Comparison of ENCODE assay signal across 36 cellular contexts in the genomic region with DNA sequence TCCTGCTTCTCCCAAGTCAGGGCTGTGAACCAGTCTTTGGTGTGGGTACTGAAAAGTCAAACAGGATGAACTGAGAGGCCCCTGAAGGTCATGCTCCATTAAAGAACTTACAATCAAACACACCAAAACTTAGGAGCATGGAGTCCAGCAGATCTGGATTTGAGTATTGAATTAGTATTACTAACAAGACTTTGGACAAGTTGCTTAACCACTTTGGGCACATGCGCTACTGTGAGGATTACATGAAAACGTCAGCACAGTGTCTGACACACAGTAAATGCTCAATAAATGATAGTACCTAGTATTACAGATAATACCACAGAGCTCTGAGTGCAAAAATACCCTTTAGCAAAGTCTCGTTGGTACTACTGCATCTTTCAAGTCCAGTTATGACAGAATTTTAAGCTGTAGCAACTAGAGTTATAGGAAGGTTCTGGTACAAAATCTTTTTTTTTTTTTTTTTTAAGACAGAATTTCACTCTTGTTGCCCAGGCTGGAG. TPM values are rescaled to one million over a fixed set of nuclear protein-coding genes. Genes with fewer than 3 reads are reported as not detected.
"Had no signal": no experiment of that assay in that cellular context is flagged by ENCODE, and none has a peak within 500 bp of the region (broad histone marks: within the 10 kb centered on the region; RNA-seq: fewer than 3 reads in every experiment).

No MANE protein-coding gene starts in this region.

- H3K4me1 Mint-ChIP-seq: activated B cell treated with CpG ODN at 0.5 μM for 24 hours; activated naive CD8-positive, alpha-beta T cell treated with anti-CD3 and anti-CD28 coated beads, Interleukin-2, amount 50 U/mL, for 24 hours; brain; central memory CD8-positive, alpha-beta T cell had no signal

- H3K27ac ChIP-seq: ascending aorta, cardiac muscle cell, VCaP had no signal

- DNase-seq: activated B cell treated with CpG ODN at 0.5 μM for 24 hours; activated CD4-positive, alpha-beta memory T cell treated with anti-CD3 and anti-CD28 coated beads for 36 hours; activated CD4-positive, alpha-beta T cell treated with anti-CD3 and anti-CD28 coated beads for 4 hours; activated CD4-positive, alpha-beta T cell treated with anti-CD3 and anti-CD28 coated beads, Interleukin-2, amount 10 ng/mL, durations not matched to agents 24 days and 14 days; activated CD4-positive, alpha-beta T cell treated with anti-CD3 and anti-CD28 coated beads, Interleukin-2, amount 50 U/mL, for 1 hour; activated CD4-positive, alpha-beta T cell treated with anti-CD3 and anti-CD28 coated beads, Interleukin-2, amount 50 U/mL, for 4 hours; activated CD4-positive, CD25-positive, alpha-beta regulatory T cell treated with anti-CD3 and anti-CD28 coated beads, Interleukin-2, amount 50 U/mL, for 72 hours; activated CD8-positive, alpha-beta memory T cell treated with anti-CD3 and anti-CD28 coated beads, Interleukin-2, amount 50 U/mL, for 4 hours; activated CD8-positive, alpha-beta T cell treated with anti-CD3 and anti-CD28 coated beads for 36 hours; activated effector memory CD4-positive, alpha-beta T cell treated with Interleukin-2 at 50 U/mL for 16 hours; activated gamma-delta T cell; activated naive CD4-positive, alpha-beta T cell treated with anti-CD3 and anti-CD28 coated beads for 36 hours; activated naive CD4-positive, alpha-beta T cell treated with anti-CD3 and anti-CD28 coated beads, Interleukin-2, amount 50 U/mL, for 16 hours; activated naive CD8-positive, alpha-beta T cell treated with anti-CD3 and anti-CD28 coated beads, Interleukin-2, amount 10 ng/mL, durations not matched to agents 7 days and 5 days; activated naive CD8-positive, alpha-beta T cell treated with anti-CD3 and anti-CD28 coated beads, Interleukin-2, amount 50 U/mL, for 24 hours; activated T-cell treated with anti-CD3 and anti-CD28 coated beads for 4 hours; activated T-cell treated with anti-CD3 and anti-CD28 coated beads, Interleukin-2, amount 50 U/mL, for 1 hour; activated T-cell treated with anti-CD3 and anti-CD28 coated beads, Interleukin-2, amount 50 U/mL, for 4 hours; amygdala; anterior cingulate cortex; caudate nucleus; cerebellar nuclear complex; T-helper 1 cell; T-helper 2 cell; T-helper 9 cell had no signal

- H3K4me3 ChIP-seq: ascending aorta, cardiac muscle cell had no signal

- H3K4me3 Mint-ChIP-seq: activated B cell treated with CpG ODN at 0.5 μM for 24 hours; activated CD4-positive, alpha-beta memory T cell treated with anti-CD3 and anti-CD28 coated beads for 36 hours; activated CD4-positive, alpha-beta T cell treated with anti-CD3 and anti-CD28 coated beads, Interleukin-2, amount 10 ng/mL, durations not matched to agents 24 days and 14 days; activated CD8-positive, alpha-beta T cell treated with anti-CD3 and anti-CD28 coated beads for 36 hours; activated naive CD4-positive, alpha-beta T cell treated with anti-CD3 and anti-CD28 coated beads for 36 hours; activated naive CD8-positive, alpha-beta T cell; activated naive CD8-positive, alpha-beta T cell treated with anti-CD3 and anti-CD28 coated beads, Interleukin-2, amount 10 ng/mL, durations not matched to agents 7 days and 5 days; activated naive CD8-positive, alpha-beta T cell treated with anti-CD3 and anti-CD28 coated beads, Interleukin-2, amount 50 U/mL, for 24 hours; activated T-cell treated with anti-CD3 and anti-CD28 coated beads, Interleukin-2, amount 50 U/mL, for 4 hours; brain; central memory CD8-positive, alpha-beta T cell; T-helper 1 cell treated with Interleukin-12 subunit alpha and Interleukin-12 subunit beta and Interleukin-4 antibody, amounts not matched to agents 30 μg/mL and 1 μg/mL, for 36 hours; T-helper 2 cell treated with Interferon-gamma antibody and Interleukin-4, amounts not matched to agents 5 μg/mL and 100 μg/mL, for 36 hours had no signal

- H3K9me3 ChIP-seq: ascending aorta had no signal

- H3K9me3 Mint-ChIP-seq: activated B cell treated with CpG ODN at 0.5 μM for 24 hours; activated CD4-positive, alpha-beta memory T cell treated with anti-CD3 and anti-CD28 coated beads for 36 hours; activated CD4-positive, alpha-beta T cell treated with anti-CD3 and anti-CD28 coated beads, Interleukin-2, amount 10 ng/mL, durations not matched to agents 24 days and 14 days; activated CD8-positive, alpha-beta T cell treated with anti-CD3 and anti-CD28 coated beads for 36 hours; activated naive CD4-positive, alpha-beta T cell treated with anti-CD3 and anti-CD28 coated beads for 36 hours; activated naive CD8-positive, alpha-beta T cell treated with anti-CD3 and anti-CD28 coated beads, Interleukin-2, amount 10 ng/mL, durations not matched to agents 7 days and 5 days; activated naive CD8-positive, alpha-beta T cell treated with anti-CD3 and anti-CD28 coated beads, Interleukin-2, amount 50 U/mL, for 24 hours; activated T-cell treated with anti-CD3 and anti-CD28 coated beads, Interleukin-2, amount 50 U/mL, for 4 hours; activated T-helper 2 cell treated with anti-CD3 and anti-CD28 coated beads, Interferon-gamma antibody, Interleukin-2, Interleukin-4, amounts not matched to agents 10 μg/mL and 5 μg/mL and 100 μg/mL, durations not matched to agents 14 hours and 24 hours and 36 hours; brain; central memory CD8-positive, alpha-beta T cell; T-helper 1 cell treated with Interleukin-12 subunit alpha and Interleukin-12 subunit beta and Interleukin-4 antibody, amounts not matched to agents 30 μg/mL and 1 μg/mL, for 36 hours; T-helper 2 cell treated with Interferon-gamma antibody and Interleukin-4, amounts not matched to agents 5 μg/mL and 100 μg/mL, for 36 hours had no signal

- H3K4me1 ChIP-seq: ascending aorta had no signal

- H3K27me3 Mint-ChIP-seq: activated B cell treated with CpG ODN at 0.5 μM for 24 hours; activated CD4-positive, alpha-beta memory T cell treated with anti-CD3 and anti-CD28 coated beads for 36 hours; activated CD4-positive, alpha-beta T cell treated with anti-CD3 and anti-CD28 coated beads, Interleukin-2, amount 10 ng/mL, durations not matched to agents 24 days and 14 days; activated CD8-positive, alpha-beta T cell treated with anti-CD3 and anti-CD28 coated beads for 36 hours; activated naive CD8-positive, alpha-beta T cell; activated naive CD8-positive, alpha-beta T cell treated with anti-CD3 and anti-CD28 coated beads, Interleukin-2, amount 10 ng/mL, durations not matched to agents 7 days and 5 days; activated naive CD8-positive, alpha-beta T cell treated with anti-CD3 and anti-CD28 coated beads, Interleukin-2, amount 50 U/mL, for 24 hours; brain; central memory CD8-positive, alpha-beta T cell had no signal

- ATAC-seq: activated CD8-positive, alpha-beta T cell treated with anti-CD3 and anti-CD28 coated beads for 36 hours; activated naive CD8-positive, alpha-beta T cell treated with anti-CD3 and anti-CD28 coated beads, Interleukin-2, amount 50 U/mL, for 24 hours had no signal

- H3K27me3 ChIP-seq: ascending aorta, cardiac muscle cell had no signal

- H3K27ac Mint-ChIP-seq: activated B cell treated with CpG ODN at 0.5 μM for 24 hours; activated CD4-positive, alpha-beta memory T cell treated with anti-CD3 and anti-CD28 coated beads for 36 hours; activated CD8-positive, alpha-beta T cell treated with anti-CD3 and anti-CD28 coated beads for 36 hours; activated naive CD8-positive, alpha-beta T cell treated with anti-CD3 and anti-CD28 coated beads, Interleukin-2, amount 50 U/mL, for 24 hours; activated T-helper 2 cell treated with anti-CD3 and anti-CD28 coated beads, Interferon-gamma antibody, Interleukin-2, Interleukin-4, amounts not matched to agents 10 μg/mL and 5 μg/mL and 100 μg/mL, durations not matched to agents 14 hours and 24 hours and 36 hours; brain; T-helper 1 cell treated with Interleukin-12 subunit alpha and Interleukin-12 subunit beta and Interleukin-4 antibody, amounts not matched to agents 30 μg/mL and 1 μg/mL, for 36 hours; T-helper 2 cell treated with Interferon-gamma antibody and Interleukin-4, amounts not matched to agents 5 μg/mL and 100 μg/mL, for 36 hours had no signal

RNA-seq across cellular contexts. Expression of gene MIP, which starts 28.5 kb away (rescaled TPM):
- total RNA-seq: activated B cell treated with CpG ODN at 0.5 μM for 24 hours; activated CD4-positive, alpha-beta memory T cell treated with anti-CD3 and anti-CD28 coated beads for 36 hours; activated CD4-positive, alpha-beta T cell treated with anti-CD3 and anti-CD28 coated beads, Interleukin-2, amount 10 ng/mL, durations not matched to agents 24 days and 14 days; activated CD8-positive, alpha-beta memory T cell treated with anti-CD3 and anti-CD28 coated beads for 36 hours; activated CD8-positive, alpha-beta T cell treated with anti-CD3 and anti-CD28 coated beads for 36 hours; activated naive CD4-positive, alpha-beta T cell treated with anti-CD3 and anti-CD28 coated beads for 36 hours; activated naive CD8-positive, alpha-beta T cell treated with anti-CD3 and anti-CD28 coated beads, Interleukin-2, amount 10 ng/mL, durations not matched to agents 7 days and 5 days; activated T-helper 2 cell treated with anti-CD3 and anti-CD28 coated beads, Interferon-gamma antibody, Interleukin-2, Interleukin-4, amounts not matched to agents 10 μg/mL and 5 μg/mL and 100 μg/mL, durations not matched to agents 14 hours and 24 hours and 36 hours; ascending aorta; cardiac muscle cell; chondrocyte had no signal
